Comparison of ENCODE assay signal across 30 cellular contexts in the genomic region with DNA sequence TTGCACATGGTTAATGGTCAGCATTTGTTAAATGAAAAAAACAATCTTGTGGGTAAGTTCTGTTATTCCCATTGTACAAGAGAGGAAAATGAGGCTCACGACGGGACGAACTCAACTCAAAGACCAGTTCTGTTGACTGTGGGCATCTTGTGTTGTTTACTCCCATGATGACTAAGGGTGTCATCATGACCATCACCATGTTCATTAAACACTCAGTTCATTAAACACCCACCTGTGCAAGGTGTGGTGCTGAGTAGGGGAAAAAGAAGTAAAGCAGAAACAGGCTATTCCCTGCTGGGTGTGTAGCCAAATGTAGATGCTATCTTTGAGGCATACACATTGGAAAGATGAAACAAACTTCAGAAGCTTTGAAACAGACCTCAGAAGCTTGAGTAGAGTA.
"Had no signal": no experiment of that assay in that cellular context is flagged by ENCODE, and none has a peak within 500 bp of the region (broad histone marks: within the 10 kb centered on the region; RNA-seq: fewer than 3 reads in every experiment).

No MANE protein-coding gene starts in this region.

- H3K27ac ChIP-seq: adrenal gland, coronary artery, gastrocnemius medialis, neural progenitor cell, right atrium auricular region, spleen, thoracic aorta, upper lobe of left lung, vagina had no signal

- H3K4me3 ChIP-seq: adrenal gland, coronary artery, dorsolateral prefrontal cortex, gastrocnemius medialis, left ventricle myocardium inferior, lung, neural progenitor cell, right atrium auricular region, spleen, thoracic aorta, upper lobe of left lung, vagina had no signal

- H3K27me3 ChIP-seq: adrenal gland, dorsolateral prefrontal cortex, gastrocnemius medialis, neural progenitor cell, right atrium auricular region, spleen, upper lobe of left lung, vagina had no signal

- H3K27me3 Mint-ChIP-seq: activated CD4-positive, alpha-beta T cell treated with anti-CD3 and anti-CD28 coated beads for 36 hours; activated naive CD8-positive, alpha-beta T cell treated with anti-CD3 and anti-CD28 coated beads for 36 hours; stimulated activated naive CD8-positive, alpha-beta T cell treated with anti-CD3 and anti-CD28 coated beads, Interleukin-15, Interleukin-2, amounts not matched to agents 100 ng/mL and 50 ng/mL, for 24 hours had no signal

- H3K36me3 ChIP-seq: adrenal gland, gastrocnemius medialis, neural progenitor cell, right atrium auricular region, thoracic aorta, vagina had no signal

- H3K27ac Mint-ChIP-seq: activated CD4-positive, alpha-beta T cell treated with anti-CD3 and anti-CD28 coated beads for 36 hours; activated naive CD8-positive, alpha-beta T cell treated with anti-CD3 and anti-CD28 coated beads for 36 hours; activated T-cell treated with anti-CD3 and anti-CD28 coated beads, Interleukin-2, amount 50 U/mL, for 72 hours; brain; neural progenitor cell had no signal

- H2AFZ ChIP-seq: neural progenitor cell had no signal

- H3K9ac ChIP-seq: neural progenitor cell had no signal

- H3K9me3 ChIP-seq: adrenal gland, gastrocnemius medialis, left ventricle myocardium inferior, right atrium auricular region, spleen, thoracic aorta, upper lobe of left lung, vagina had no signal

- H3K4me3 Mint-ChIP-seq: activated CD4-positive, alpha-beta T cell treated with anti-CD3 and anti-CD28 coated beads for 36 hours; activated naive CD8-positive, alpha-beta T cell treated with anti-CD3 and anti-CD28 coated beads for 36 hours; activated T-cell treated with anti-CD3 and anti-CD28 coated beads, Interleukin-2, amount 50 U/mL, for 72 hours; natural killer cell; neural progenitor cell; stimulated activated naive CD8-positive, alpha-beta T cell treated with anti-CD3 and anti-CD28 coated beads, Interleukin-15, Interleukin-2, amounts not matched to agents 100 ng/mL and 50 ng/mL, for 24 hours had no signal

- DNase-seq: activated CD4-positive, alpha-beta T cell treated with anti-CD3 and anti-CD28 coated beads for 36 hours; activated CD4-positive, CD25-positive, alpha-beta regulatory T cell; activated effector memory CD4-positive, alpha-beta T cell treated with Interleukin-2 at 50 U/mL for 16 hours; activated naive CD4-positive, alpha-beta T cell treated with Interleukin-2 at 50 U/mL for 16 hours; activated naive CD8-positive, alpha-beta T cell treated with anti-CD3 and anti-CD28 coated beads for 36 hours; activated T-cell treated with anti-CD3 and anti-CD28 coated beads for 4 hours; activated T-cell treated with anti-CD3 and anti-CD28 coated beads, Interleukin-2, amount 50 U/mL, for 72 hours; adrenal gland; aorta; dorsolateral prefrontal cortex; effector memory CD4-positive, alpha-beta T cell; erythroblast; gastrocnemius medialis; glutamatergic neuron; islet precursor cell; left ventricle myocardium inferior; mesendoderm; natural killer cell; spleen; stimulated activated CD4-positive, alpha-beta T cell treated with anti-CD3 and anti-CD28 coated beads, Interleukin-2, amount 100 ng/mL, for 48 hours; T-helper 2 cell; upper lobe of left lung had no signal

- H3K9me3 Mint-ChIP-seq: activated naive CD8-positive, alpha-beta T cell treated with anti-CD3 and anti-CD28 coated beads for 36 hours; activated T-cell treated with anti-CD3 and anti-CD28 coated beads, Interleukin-2, amount 50 U/mL, for 72 hours; brain; natural killer cell; neural progenitor cell; stimulated activated naive CD8-positive, alpha-beta T cell treated with anti-CD3 and anti-CD28 coated beads, Interleukin-15, Interleukin-2, amounts not matched to agents 100 ng/mL and 50 ng/mL, for 24 hours had no signal

- ATAC-seq: activated CD4-positive, alpha-beta T cell treated with anti-CD3 and anti-CD28 coated beads for 36 hours; activated T-cell treated with anti-CD3 and anti-CD28 coated beads, Interleukin-2, amount 50 U/mL, for 72 hours; gastrocnemius medialis; natural killer cell had no signal

- H3K36me3 Mint-ChIP-seq: natural killer cell had no signal

- H3K4me2 ChIP-seq: neural progenitor cell had no signal
